9 cellular contexts compared by ENCODE assay signal in the genomic region with DNA sequence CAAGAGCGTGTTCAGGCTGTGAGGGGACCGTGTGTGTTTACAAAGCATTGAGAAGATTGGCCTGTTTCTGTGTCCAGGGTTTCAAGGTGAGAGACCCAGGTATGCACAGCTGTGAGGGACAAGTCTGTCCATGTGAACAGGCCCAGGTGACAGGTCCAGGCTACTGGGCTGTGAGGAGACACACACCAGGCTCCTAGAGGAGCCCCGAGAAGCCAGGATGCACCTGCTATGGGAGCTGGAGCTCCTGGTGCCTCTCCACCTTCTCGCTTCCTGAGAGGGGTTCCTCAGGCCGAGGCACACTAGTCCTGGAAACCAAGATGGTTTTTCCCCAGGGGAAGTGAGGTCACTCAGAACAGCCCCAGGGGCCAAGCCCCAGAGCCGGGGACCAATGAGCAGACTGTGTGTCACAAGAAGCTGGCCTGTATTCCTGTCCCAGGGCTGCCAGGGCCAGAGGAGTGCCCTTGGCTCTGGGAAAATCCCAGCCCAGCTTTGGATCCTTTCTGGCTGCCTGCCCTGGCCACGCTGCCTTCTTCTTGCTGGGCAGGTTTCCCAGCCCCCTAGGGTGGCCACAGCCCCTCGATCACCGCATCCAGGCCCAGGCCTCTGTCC.
DNase-seq lines count a peak whose midpoint lies in the region; ATAC-seq and TF ChIP-seq lines count a peak whose summit lies in the region.
"Had no signal": no experiment of that assay in that cellular context is flagged by ENCODE, and none has a peak within 500 bp of the region (broad histone marks: within the 10 kb centered on the region; RNA-seq: fewer than 3 reads in every experiment).

No MANE protein-coding gene starts in this region.

- no peaks in the 10 kb centered on the region for H3K27me3 Mint-ChIP-seq in chondrocyte (ENCODE audit: low read depth)

- no peaks in the 10 kb centered on the region for H3K9me3 ChIP-seq in muscle layer of colon (ENCODE audit: low read length)

- DNase-seq in Caki2 (ENCODE audit: low read depth) (peak; percentile 73), chondrocyte (ENCODE audit: low spot score) (no peak), NCI-H82 treated with DMSO at 0.1 percent for 48 hours (lab: John Stamatoyannopoulos, UW; ENCODE audit: unreplicated experiment) (no peak), cerebellar nuclear complex (lab: John Stamatoyannopoulos, UW) (no peak)
- DNase-seq in activated CD4-positive, CD25-positive, alpha-beta regulatory T cell treated with anti-CD3 and anti-CD28 coated beads, Interleukin-2, amount 50 U/mL, for 72 hours, result no peak

- H3K27ac Mint-ChIP-seq in chondrocyte (ENCODE audit: unreplicated experiment), result peak overlapping the region; percentile 60
- H3K27ac Mint-ChIP-seq: nephron had no signal

- H3K36me3 ChIP-seq in muscle layer of colon (ENCODE audit: insufficient read depth, low read length), result peaks cover 7% of the 10 kb centered on the region

- no peaks in the 10 kb centered on the region for H3K9me3 Mint-ChIP-seq in chondrocyte (ENCODE audit: low read depth)
- H3K9me3 Mint-ChIP-seq: nephron had no signal

- peaks cover 23% of the 10 kb centered on the region for H3K4me1 Mint-ChIP-seq in chondrocyte (ENCODE audit: low read depth)

- H3K9ac ChIP-seq in muscle layer of colon (ENCODE audit: low read length), result peak overlapping the region; percentile 23

- in situ Hi-C loops in Caki2 (cut with HindIII; ENCODE audit: low pct_unique_long_range_greater_than_20kb, low sequenced_read_pairs), result no loop called here

- ATAC-seq in HG02798 (IDR thresholded peaks at IDR 0.05; ENCODE audit: poor library complexity, unreplicated experiment) (peak; percentile 51), GM19035 (IDR thresholded peaks at IDR 0.05; ENCODE audit: unreplicated experiment) (no peak)

- no peaks in the 10 kb centered on the region for H3K27me3 ChIP-seq in muscle layer of colon (ENCODE audit: control insufficient read depth in 1 of 2, insufficient read depth in 2 of 2, low read length in 2 of 2)

- H3K4me3 Mint-ChIP-seq in chondrocyte (ENCODE audit: unreplicated experiment), result no peak overlapping the region
- H3K4me3 Mint-ChIP-seq: nephron had no signal

- H3K36me3 Mint-ChIP-seq in chondrocyte (ENCODE audit: low read depth), result no peaks in the 10 kb centered on the region

- no peak for TF ChIP-seq CTCF in chondrocyte (IDR thresholded peaks at IDR 0.05)

- H3K4me3 ChIP-seq in muscle layer of colon (ENCODE audit: low read depth in 1 of 2, low read length in 2 of 2), result no peak overlapping the region

- H3K4me1 ChIP-seq in muscle layer of colon (ENCODE audit: insufficient read depth, low read length), result peaks cover 24% of the 10 kb centered on the region

- H3K27ac ChIP-seq in muscle layer of colon (ENCODE audit: low read depth, low read length), result peak overlapping the region; percentile 60
